8 cellular contexts compared by ENCODE assay signal in the genomic region with DNA sequence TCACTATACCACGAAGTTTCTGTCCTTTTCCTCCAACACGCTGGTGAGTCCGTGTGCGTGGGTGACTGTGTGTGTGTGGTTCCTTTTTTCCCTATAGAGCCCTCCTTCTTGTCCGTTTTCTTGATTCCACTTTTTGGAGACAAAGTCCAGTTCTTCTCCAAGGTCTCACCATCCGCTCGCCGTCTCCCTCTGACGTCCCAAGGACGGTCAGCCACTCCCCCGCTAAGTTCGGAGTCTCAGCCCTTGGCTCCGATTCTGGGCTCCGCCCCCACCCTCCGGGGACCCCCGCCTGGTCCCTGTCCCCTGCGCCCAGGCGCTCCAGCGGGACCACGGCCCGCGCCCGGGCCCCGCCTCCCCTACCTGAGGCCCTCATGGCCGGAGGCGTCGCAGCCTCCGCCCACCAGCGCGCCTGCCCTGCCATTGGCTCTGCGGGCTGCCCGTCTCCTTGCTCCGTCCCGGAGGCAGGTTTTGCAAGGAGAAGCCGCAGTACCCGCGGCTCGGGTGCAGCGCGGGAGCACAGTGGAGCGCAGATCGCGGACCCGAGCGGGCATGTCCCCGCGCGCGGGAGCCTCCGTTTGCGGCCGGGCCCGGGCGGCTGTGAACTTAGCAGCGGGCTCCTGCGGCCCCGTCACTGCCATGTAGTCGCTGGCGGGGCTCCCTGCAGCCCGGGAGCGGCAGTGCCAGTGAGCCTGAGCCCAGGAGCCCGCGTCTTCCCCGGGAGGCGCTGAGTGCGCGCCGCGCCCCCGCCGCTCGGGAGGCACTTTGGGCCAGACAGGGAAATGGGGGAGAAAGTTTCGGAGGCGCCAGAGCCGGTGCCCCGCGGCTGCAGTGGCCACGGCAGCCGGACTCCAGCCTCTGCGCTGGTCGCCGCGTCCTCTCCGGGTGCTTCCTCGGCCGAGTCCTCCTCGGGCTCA. TPM values are rescaled to one million over a fixed set of nuclear protein-coding genes. Genes with fewer than 3 reads are reported as not detected.
A peak's percentile ranks its signal among the peaks of the same experiment; 100 is the strongest.
DNase-seq lines count a peak whose midpoint lies in the region; TF ChIP-seq lines count a peak whose summit lies in the region.

Gene MAST4, plus strand, starts transcription at position 517 of the 914 bp plus-strand sequence. Its CDS starts 263 bp downstream, at position 780.

- CTCF ChIA-PET in RWPE1 (lab: Yijun Ruan, JAX), result interaction anchor here (0.6 kb wide), 2 partner anchors 8 to 10 kb away, joined by 3 read pairs; no protein-coding TSS in a partner anchor

- TF ChIP-seq CTCF in RWPE1 (conservative IDR thresholded peaks at IDR 0.05; ENCODE audit: low read depth) (no peak), neutrophil (IDR thresholded peaks at IDR 0.05) (no peak), thyroid gland (IDR thresholded peaks at IDR 0.05) (no peak)

- peak; percentile 74 for DNase-seq in EH (ENCODE audit: low read depth)
- DNase-seq in GOT3 (lab: John Stamatoyannopoulos, UW), result peak; percentile 55
- DNase-seq in Kasumi-1 (lab: John Stamatoyannopoulos, UW), result peak; percentile 68 to 74
- DNase-seq in RWPE1 (ENCODE audit: low spot score), result peak; percentile 98
- DNase-seq in glomerular visceral epithelial cell (ENCODE audit: extremely low spot score), result peak; percentile 86
- DNase-seq in thyroid gland, result peak; percentile 87 to 90

- H3K36me3 ChIP-seq in neutrophil, result no peaks in the 10 kb centered on the region
- H3K36me3 ChIP-seq in thyroid gland, result no peaks in the 10 kb centered on the region

- POLR2A ChIA-PET in RWPE1 (lab: Yijun Ruan, JAX; ENCODE audit: low non-redundant PET), result no interaction called here

- H3K4me3 Mint-ChIP-seq in activated naive CD4-positive, alpha-beta T cell treated with anti-CD3 and anti-CD28 coated beads, Interleukin-2, amount 50 U/mL, for 24 hours, result peak within 1 kb of the TSS; percentile 83

- H3K27me3 ChIP-seq in neutrophil (peaks cover 100% of the 10 kb centered on the region), thyroid gland (no peaks in the 10 kb centered on the region)

- H3K27me3 Mint-ChIP-seq in activated naive CD4-positive, alpha-beta T cell treated with anti-CD3 and anti-CD28 coated beads, Interleukin-2, amount 50 U/mL, for 24 hours, result peaks cover 46% of the 10 kb centered on the region

- WGBS in thyroid gland, 2 donors, result 1% methylated on average over 18 to 47 of the region's 87 CpGs

- H3K9me3 ChIP-seq in neutrophil (no peaks in the 10 kb centered on the region), thyroid gland (no peaks in the 10 kb centered on the region)

- H3K4me1 ChIP-seq in neutrophil (ENCODE audit: control insufficient read depth in 1 of 2, insufficient read depth in 1 of 2, low read depth in 1 of 2, low read length in 1 of 2), result peaks cover 19 to 20% of the 10 kb centered on the region in 2 experiments
- peaks cover 0 to 13% of the 10 kb centered on the region in 2 donors for H3K4me1 ChIP-seq in thyroid gland

- no peak within 1 kb of the TSS for H3K27ac Mint-ChIP-seq in activated naive CD4-positive, alpha-beta T cell treated with anti-CD3 and anti-CD28 coated beads, Interleukin-2, amount 50 U/mL, for 24 hours

- peaks cover 9% of the 10 kb centered on the region for H3K4me1 Mint-ChIP-seq in activated naive CD4-positive, alpha-beta T cell treated with anti-CD3 and anti-CD28 coated beads, Interleukin-2, amount 50 U/mL, for 24 hours

- TF ChIP-seq POLR2A in thyroid gland (IDR thresholded peaks at IDR 0.05), result peak in 1 of 2 donors; percentile 89

- H3K27ac ChIP-seq in RWPE1, result peak within 1 kb of the TSS; percentile 35; the same call in 1 of the 2 replicates
- no peak within 1 kb of the TSS for H3K27ac ChIP-seq in neutrophil
- H3K27ac ChIP-seq in thyroid gland, result no peak within 1 kb of the TSS

- H3K4me3 ChIP-seq in neutrophil (ENCODE audit: low read depth in 1 of 2, low read length in 1 of 2) (peak within 1 kb of the TSS; percentile 47 to 61), thyroid gland (replicated peaks in 1 of 3) (peak within 1 kb of the TSS; percentile 13 to 54 (median 49))

- intact Hi-C loops in thyroid gland (cut with DNase I), result no loop called here

- no peaks in the 10 kb centered on the region for H3K9me3 Mint-ChIP-seq in activated naive CD4-positive, alpha-beta T cell treated with anti-CD3 and anti-CD28 coated beads, Interleukin-2, amount 50 U/mL, for 24 hours

- no peaks in the 10 kb centered on the region for H3K36me3 Mint-ChIP-seq in activated naive CD4-positive, alpha-beta T cell treated with anti-CD3 and anti-CD28 coated beads, Interleukin-2, amount 50 U/mL, for 24 hours

RNA-seq across cellular contexts. Expression of gene MAST4, which starts in this region (rescaled TPM):
- total RNA-seq in thyroid gland, result 10 to 100 TPM; 20.2 to 38.3 (median 24.4) TPM
